In genomic region chr4:24472514-24473308, GRCh38 we compare ENCODE assay signal across 8 cellular contexts.
A peak's percentile ranks its signal among the peaks of the same experiment; 100 is the strongest.
DNase-seq lines count a peak whose midpoint lies in the region; ATAC-seq and TF ChIP-seq lines count a peak whose summit lies in the region.

No MANE protein-coding gene starts in this region.

- H3K27me3 ChIP-seq in ACC112 (ENCODE audit: insufficient read depth, low read length) (peaks cover 23% of the 10 kb centered on the region), dorsolateral prefrontal cortex (peaks cover 0 to 7% (median 0%) of the 10 kb centered on the region in 45 donors), liver (ENCODE audit: control insufficient read depth in 4 of 4, insufficient read depth in 4 of 4, low read length in 3 of 4) (peaks cover 0 to 4% (median 1%) of the 10 kb centered on the region in 4 donors)

- peaks cover 80% of the 10 kb centered on the region for H3K27me3 Mint-ChIP-seq in activated CD4-positive, alpha-beta T cell treated with anti-CD3 and anti-CD28 coated beads, Interleukin-2, amount 10 ng/mL, durations not matched to agents 7 days and 5 days

- H3K27ac ChIP-seq in ACC112 (ENCODE audit: low read depth, low read length) = no peak overlapping the region
- H3K27ac ChIP-seq in dorsolateral prefrontal cortex = peak overlapping the region in 58 of 59 donors; percentile 11 to 86 (median 76)
- peak overlapping the region in 1 of 2 donors; percentile 20 for H3K27ac ChIP-seq in liver (ENCODE audit: low read depth in 1 of 2, low read length in 2 of 2)

- under 1% methylated on average over 93 of the region's 93 CpGs for WGBS in liver

- POLR2A ChIA-PET in activated CD4-positive, alpha-beta T cell treated with anti-CD3 and anti-CD28 coated beads, Interleukin-2, amount 10 ng/mL, durations not matched to agents 7 days and 5 days (lab: Charles Lee) = no interaction called here

- H2AFZ ChIP-seq in ACC112 (ENCODE audit: low read length, unreplicated experiment) = no peak overlapping the region

- ATAC-seq in GM18858 (IDR thresholded peaks at IDR 0.05; ENCODE audit: unreplicated experiment) (peak; percentile 51), HG03108 (IDR thresholded peaks at IDR 0.05; ENCODE audit: unreplicated experiment) (peak; percentile 54)

- peak in 51 of 56 donors; percentile 9 to 70 (median 49) for TF ChIP-seq CTCF in dorsolateral prefrontal cortex (IDR thresholded peaks at IDR 0.05 in 54 of 56, conservative IDR thresholded peaks at IDR 0.05 in 2 of 56; ENCODE audit: low read depth in 1 of 56, partially characterized antibody in 56 of 56)
- TF ChIP-seq CTCF in liver (IDR thresholded peaks at IDR 0.05; ENCODE audit: low read depth, low read length, missing input control) = peak; percentile 52

- no peaks in the 10 kb centered on the region for H3K36me3 Mint-ChIP-seq in activated CD4-positive, alpha-beta T cell treated with anti-CD3 and anti-CD28 coated beads, Interleukin-2, amount 10 ng/mL, durations not matched to agents 7 days and 5 days (ENCODE audit: low read depth)

- H3K79me2 ChIP-seq in ACC112 (ENCODE audit: control insufficient read depth, insufficient read depth, low read length, unreplicated experiment) = no peaks in the 10 kb centered on the region

- H3K36me3 ChIP-seq in ACC112 (ENCODE audit: insufficient read depth, low read length) (no peaks in the 10 kb centered on the region), liver (ENCODE audit: control insufficient read depth in 4 of 4, insufficient read depth in 3 of 4, low read depth in 1 of 4, low read length in 3 of 4) (no peaks in the 10 kb centered on the region)

- peaks cover 40% of the 10 kb centered on the region for H3K4me1 Mint-ChIP-seq in activated CD4-positive, alpha-beta T cell treated with anti-CD3 and anti-CD28 coated beads, Interleukin-2, amount 10 ng/mL, durations not matched to agents 7 days and 5 days

- peak overlapping the region; percentile 79 for H3K27ac Mint-ChIP-seq in activated CD4-positive, alpha-beta T cell treated with anti-CD3 and anti-CD28 coated beads, Interleukin-2, amount 10 ng/mL, durations not matched to agents 7 days and 5 days

- H3K9me3 ChIP-seq in liver (ENCODE audit: control insufficient read depth in 4 of 4, low read length in 3 of 4) = no peaks in the 10 kb centered on the region

- H3K4me3 ChIP-seq in ACC112 (ENCODE audit: low read depth, low read length) (peak overlapping the region; percentile 88), dorsolateral prefrontal cortex (peak overlapping the region; percentile 51 to 86 (median 71)), liver (ENCODE audit: low read depth in 1 of 3, low read length in 3 of 3) (peak overlapping the region; percentile 55 to 71 (median 59))

- DNase-seq in NCI-H345 treated with DMSO at 0.1 percent for 48 hours (lab: John Stamatoyannopoulos, UW; ENCODE audit: unreplicated experiment) (peak; percentile 23), dorsolateral prefrontal cortex (peak; percentile 70 to 90 (median 83))
- DNase-seq in activated CD4-positive, alpha-beta T cell treated with anti-CD3 and anti-CD28 coated beads, Interleukin-2, amount 10 ng/mL, durations not matched to agents 7 days and 5 days = peak; percentile 58
- DNase-seq in stimulated activated CD4-positive, alpha-beta T cell treated with anti-CD3 and anti-CD28 coated beads, Interleukin-2, amount 100 ng/mL, for 4 hours (ENCODE audit: low read depth) = peak; percentile 38

- CTCF ChIA-PET in activated CD4-positive, alpha-beta T cell treated with anti-CD3 and anti-CD28 coated beads, Interleukin-2, amount 10 ng/mL, durations not matched to agents 7 days and 5 days (lab: Charles Lee) = interaction anchor here (0.9 kb wide), 1 partner anchor 20 kb away, joined by 3 read pairs; no protein-coding TSS in a partner anchor

- peak overlapping the region; percentile 81 for H3K4me3 Mint-ChIP-seq in activated CD4-positive, alpha-beta T cell treated with anti-CD3 and anti-CD28 coated beads, Interleukin-2, amount 10 ng/mL, durations not matched to agents 7 days and 5 days

- no peaks in the 10 kb centered on the region for H3K9me3 Mint-ChIP-seq in activated CD4-positive, alpha-beta T cell treated with anti-CD3 and anti-CD28 coated beads, Interleukin-2, amount 10 ng/mL, durations not matched to agents 7 days and 5 days

- no peak overlapping the region for H3K9ac ChIP-seq in liver (ENCODE audit: low read depth in 1 of 2, low read length in 2 of 2)

- peak in 1 of 2 donors; percentile 38 for TF ChIP-seq RAD21 in liver (IDR thresholded peaks at IDR 0.05)

- intact Hi-C loops in dorsolateral prefrontal cortex (cut with DNase I) = loop anchor here (1.0 to 10.0 kb wide), 3 partner anchors 112 to 368 kb away; partner anchors contain the start of gene DHX15 (in 2 of the 2)

- H3K4me1 ChIP-seq in ACC112 (ENCODE audit: control insufficient read depth, insufficient read depth, low read length, unreplicated experiment) = peaks cover 3% of the 10 kb centered on the region
- H3K4me1 ChIP-seq in liver (ENCODE audit: control insufficient read depth in 4 of 4, insufficient read depth in 4 of 4, low read length in 3 of 4) = peaks cover 17 to 38% (median 31%) of the 10 kb centered on the region in 4 donors

TF ChIP-seq in liver, 16 proteins besides CTCF, POLR2A, EP300 and RAD21:
- no peak for TF ChIP-seq FOXA1 (IDR thresholded peaks at IDR 0.05)
- no peak for TF ChIP-seq ATF3 (IDR thresholded peaks at IDR 0.05)
- TF ChIP-seq SP1 (IDR thresholded peaks at IDR 0.05) = no peak
- no peak for TF ChIP-seq MAX (IDR thresholded peaks at IDR 0.05)
- no peak for TF ChIP-seq FOXA2 (IDR thresholded peaks at IDR 0.05)
- no peak for TF ChIP-seq TAF1 (conservative IDR thresholded peaks at IDR 0.05)
- no peak for TF ChIP-seq EGR1 (IDR thresholded peaks at IDR 0.05; ENCODE audit: low read depth in 2 of 2)
- TF ChIP-seq HNF4G (IDR thresholded peaks at IDR 0.05) = no peak
- no peak for TF ChIP-seq HNF4A (conservative IDR thresholded peaks at IDR 0.05)
- TF ChIP-seq RXRA (IDR thresholded peaks at IDR 0.05) = no peak
- TF ChIP-seq REST (IDR thresholded peaks at IDR 0.05) = no peak

Comparison
In these comparisons a context has a peak if more than half of its experiments do, and no peak if none do; other contexts are left out.
1. DNase-seq: peak in every context shown above with its lines; median percentile 83 in dorsolateral prefrontal cortex; 58 in activated CD4-positive, alpha-beta T cell treated with anti-CD3 and anti-CD28 coated beads, Interleukin-2, amount 10 ng/mL, durations not matched to agents 7 days and 5 days; 38 in stimulated activated CD4-positive, alpha-beta T cell treated with anti-CD3 and anti-CD28 coated beads, Interleukin-2, amount 100 ng/mL, for 4 hours; 23 in NCI-H345 treated with DMSO at 0.1 percent for 48 hours.